Comparison of ENCODE assay signal across 1 cellular context in the genomic region with DNA sequence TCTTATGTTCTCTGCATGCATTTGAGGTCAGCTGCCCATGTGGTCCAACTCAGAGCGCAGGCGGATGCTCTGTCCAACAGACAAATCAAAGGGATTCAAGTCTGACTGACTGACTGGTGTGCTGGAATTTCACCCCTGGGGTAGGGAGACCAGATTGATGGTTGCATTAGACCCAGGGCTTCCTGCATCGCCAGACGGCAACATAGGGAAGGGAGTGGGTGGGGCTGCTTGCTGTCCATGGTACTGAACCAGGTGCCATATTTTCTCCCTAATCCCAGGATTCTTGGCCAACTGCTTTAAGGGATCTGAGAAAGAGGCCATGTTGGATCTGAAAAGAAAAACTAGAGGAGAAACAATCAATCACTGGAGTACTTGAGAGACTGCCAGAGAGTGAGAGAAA.
TF ChIP-seq lines count a peak whose summit lies in the region.

No MANE protein-coding gene starts in this region.

TF ChIP-seq in HepG2, 621 proteins besides CTCF, POLR2A, EP300 and RAD21 (continued from another document and continues in another):
- TF ChIP-seq, protein P1, sequence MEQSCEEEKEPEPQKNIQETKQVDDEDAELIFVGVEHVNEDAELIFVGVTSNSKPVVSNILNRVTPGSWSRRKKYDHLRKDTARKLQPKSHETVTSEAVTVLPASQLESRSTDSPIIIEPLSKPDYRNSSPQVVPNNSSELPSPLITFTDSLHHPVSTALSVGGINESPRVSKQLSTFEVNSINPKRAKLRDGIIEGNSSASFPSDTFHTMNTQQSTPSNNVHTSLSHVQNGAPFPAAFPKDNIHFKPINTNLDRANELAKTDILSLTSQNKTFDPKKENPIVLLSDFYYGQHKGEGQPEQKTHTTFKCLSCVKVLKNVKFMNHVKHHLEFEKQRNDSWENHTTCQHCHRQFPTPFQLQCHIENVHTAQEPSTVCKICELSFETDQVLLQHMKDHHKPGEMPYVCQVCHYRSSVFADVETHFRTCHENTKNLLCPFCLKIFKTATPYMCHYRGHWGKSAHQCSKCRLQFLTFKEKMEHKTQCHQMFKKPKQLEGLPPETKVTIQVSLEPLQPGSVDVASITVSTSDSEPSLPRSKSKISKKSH (CRISPR knock-in tag; IDR thresholded peaks at IDR 0.05; ENCODE audit: borderline replicate concordance) = no peak
- no peak for TF ChIP-seq ZBTB8A (CRISPR knock-in tag; IDR thresholded peaks at IDR 0.05; ENCODE audit: borderline replicate concordance, low read depth)
- TF ChIP-seq CEBPG (CRISPR knock-in tag; IDR thresholded peaks at IDR 0.05) = no peak
- no peak for TF ChIP-seq TBP (CRISPR knock-in tag; IDR thresholded peaks at IDR 0.05)
- TF ChIP-seq MEIS1 (CRISPR knock-in tag; IDR thresholded peaks at IDR 0.05; ENCODE audit: borderline replicate concordance) = no peak
- TF ChIP-seq PHF20 (CRISPR knock-in tag; IDR thresholded peaks at IDR 0.05) = no peak
- TF ChIP-seq ZNF558 (CRISPR knock-in tag; IDR thresholded peaks at IDR 0.05; ENCODE audit: borderline replicate concordance) = peak; percentile 27; the same call in 1 of the 2 replicates
- TF ChIP-seq, protein P2, sequence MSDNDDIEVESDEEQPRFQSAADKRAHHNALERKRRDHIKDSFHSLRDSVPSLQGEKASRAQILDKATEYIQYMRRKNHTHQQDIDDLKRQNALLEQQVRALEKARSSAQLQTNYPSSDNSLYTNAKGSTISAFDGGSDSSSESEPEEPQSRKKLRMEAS (IDR thresholded peaks at IDR 0.05) = no peak
- no peak for TF ChIP-seq ZFY (CRISPR knock-in tag; IDR thresholded peaks at IDR 0.05)
- TF ChIP-seq MAFF (IDR thresholded peaks at IDR 0.05; ENCODE audit: low read depth, low read length) = no peak
- no peak for TF ChIP-seq ZNF703 (CRISPR knock-in tag; IDR thresholded peaks at IDR 0.05; ENCODE audit: borderline replicate concordance)
- no peak for TF ChIP-seq NONO (IDR thresholded peaks at IDR 0.05)
- TF ChIP-seq NONO (CRISPR knock-in tag; conservative IDR thresholded peaks at IDR 0.05) = no peak
- TF ChIP-seq NCOA1 (CRISPR knock-in tag; IDR thresholded peaks at IDR 0.05) = no peak
- no peak for TF ChIP-seq SMC3 (IDR thresholded peaks at IDR 0.05; ENCODE audit: low read length)
- no peak for TF ChIP-seq RBFOX2 (IDR thresholded peaks at IDR 0.05; ENCODE audit: low read depth, low read length)
- TF ChIP-seq NCOR1 (IDR thresholded peaks at IDR 0.05; ENCODE audit: borderline replicate concordance, low read length) = no peak
- TF ChIP-seq KLF16 (CRISPR knock-in tag; IDR thresholded peaks at IDR 0.05) = peak in 1 of 2 experiments; percentile 56; a peak in 1 of 4 replicates
- no peak for TF ChIP-seq RNF2 (conservative IDR thresholded peaks at IDR 0.05; ENCODE audit: low read depth)
- TF ChIP-seq, protein P3, sequence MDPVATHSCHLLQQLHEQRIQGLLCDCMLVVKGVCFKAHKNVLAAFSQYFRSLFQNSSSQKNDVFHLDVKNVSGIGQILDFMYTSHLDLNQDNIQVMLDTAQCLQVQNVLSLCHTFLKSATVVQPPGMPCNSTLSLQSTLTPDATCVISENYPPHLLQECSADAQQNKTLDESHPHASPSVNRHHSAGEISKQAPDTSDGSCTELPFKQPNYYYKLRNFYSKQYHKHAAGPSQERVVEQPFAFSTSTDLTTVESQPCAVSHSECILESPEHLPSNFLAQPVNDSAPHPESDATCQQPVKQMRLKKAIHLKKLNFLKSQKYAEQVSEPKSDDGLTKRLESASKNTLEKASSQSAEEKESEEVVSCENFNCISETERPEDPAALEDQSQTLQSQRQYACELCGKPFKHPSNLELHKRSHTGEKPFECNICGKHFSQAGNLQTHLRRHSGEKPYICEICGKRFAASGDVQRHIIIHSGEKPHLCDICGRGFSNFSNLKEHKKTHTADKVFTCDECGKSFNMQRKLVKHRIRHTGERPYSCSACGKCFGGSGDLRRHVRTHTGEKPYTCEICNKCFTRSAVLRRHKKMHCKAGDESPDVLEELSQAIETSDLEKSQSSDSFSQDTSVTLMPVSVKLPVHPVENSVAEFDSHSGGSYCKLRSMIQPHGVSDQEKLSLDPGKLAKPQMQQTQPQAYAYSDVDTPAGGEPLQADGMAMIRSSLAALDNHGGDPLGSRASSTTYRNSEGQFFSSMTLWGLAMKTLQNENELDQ (CRISPR knock-in tag; IDR thresholded peaks at IDR 0.05; ENCODE audit: borderline replicate concordance) = no peak
- TF ChIP-seq REPIN1 (CRISPR knock-in tag; IDR thresholded peaks at IDR 0.05; ENCODE audit: borderline replicate concordance, low read depth) = no peak
- TF ChIP-seq SIX4 (CRISPR knock-in tag; IDR thresholded peaks at IDR 0.05) = no peak
- TF ChIP-seq, protein P4, sequence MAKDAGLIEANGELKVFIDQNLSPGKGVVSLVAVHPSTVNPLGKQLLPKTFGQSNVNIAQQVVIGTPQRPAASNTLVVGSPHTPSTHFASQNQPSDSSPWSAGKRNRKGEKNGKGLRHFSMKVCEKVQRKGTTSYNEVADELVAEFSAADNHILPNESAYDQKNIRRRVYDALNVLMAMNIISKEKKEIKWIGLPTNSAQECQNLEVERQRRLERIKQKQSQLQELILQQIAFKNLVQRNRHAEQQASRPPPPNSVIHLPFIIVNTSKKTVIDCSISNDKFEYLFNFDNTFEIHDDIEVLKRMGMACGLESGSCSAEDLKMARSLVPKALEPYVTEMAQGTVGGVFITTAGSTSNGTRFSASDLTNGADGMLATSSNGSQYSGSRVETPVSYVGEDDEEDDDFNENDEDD (CRISPR knock-in tag; IDR thresholded peaks at IDR 0.05; ENCODE audit: borderline replicate concordance) = no peak
- TF ChIP-seq, protein P5, sequence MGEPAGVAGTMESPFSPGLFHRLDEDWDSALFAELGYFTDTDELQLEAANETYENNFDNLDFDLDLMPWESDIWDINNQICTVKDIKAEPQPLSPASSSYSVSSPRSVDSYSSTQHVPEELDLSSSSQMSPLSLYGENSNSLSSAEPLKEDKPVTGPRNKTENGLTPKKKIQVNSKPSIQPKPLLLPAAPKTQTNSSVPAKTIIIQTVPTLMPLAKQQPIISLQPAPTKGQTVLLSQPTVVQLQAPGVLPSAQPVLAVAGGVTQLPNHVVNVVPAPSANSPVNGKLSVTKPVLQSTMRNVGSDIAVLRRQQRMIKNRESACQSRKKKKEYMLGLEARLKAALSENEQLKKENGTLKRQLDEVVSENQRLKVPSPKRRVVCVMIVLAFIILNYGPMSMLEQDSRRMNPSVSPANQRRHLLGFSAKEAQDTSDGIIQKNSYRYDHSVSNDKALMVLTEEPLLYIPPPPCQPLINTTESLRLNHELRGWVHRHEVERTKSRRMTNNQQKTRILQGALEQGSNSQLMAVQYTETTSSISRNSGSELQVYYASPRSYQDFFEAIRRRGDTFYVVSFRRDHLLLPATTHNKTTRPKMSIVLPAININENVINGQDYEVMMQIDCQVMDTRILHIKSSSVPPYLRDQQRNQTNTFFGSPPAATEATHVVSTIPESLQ (CRISPR knock-in tag; conservative IDR thresholded peaks at IDR 0.05) = no peak
- TF ChIP-seq, protein P6, sequence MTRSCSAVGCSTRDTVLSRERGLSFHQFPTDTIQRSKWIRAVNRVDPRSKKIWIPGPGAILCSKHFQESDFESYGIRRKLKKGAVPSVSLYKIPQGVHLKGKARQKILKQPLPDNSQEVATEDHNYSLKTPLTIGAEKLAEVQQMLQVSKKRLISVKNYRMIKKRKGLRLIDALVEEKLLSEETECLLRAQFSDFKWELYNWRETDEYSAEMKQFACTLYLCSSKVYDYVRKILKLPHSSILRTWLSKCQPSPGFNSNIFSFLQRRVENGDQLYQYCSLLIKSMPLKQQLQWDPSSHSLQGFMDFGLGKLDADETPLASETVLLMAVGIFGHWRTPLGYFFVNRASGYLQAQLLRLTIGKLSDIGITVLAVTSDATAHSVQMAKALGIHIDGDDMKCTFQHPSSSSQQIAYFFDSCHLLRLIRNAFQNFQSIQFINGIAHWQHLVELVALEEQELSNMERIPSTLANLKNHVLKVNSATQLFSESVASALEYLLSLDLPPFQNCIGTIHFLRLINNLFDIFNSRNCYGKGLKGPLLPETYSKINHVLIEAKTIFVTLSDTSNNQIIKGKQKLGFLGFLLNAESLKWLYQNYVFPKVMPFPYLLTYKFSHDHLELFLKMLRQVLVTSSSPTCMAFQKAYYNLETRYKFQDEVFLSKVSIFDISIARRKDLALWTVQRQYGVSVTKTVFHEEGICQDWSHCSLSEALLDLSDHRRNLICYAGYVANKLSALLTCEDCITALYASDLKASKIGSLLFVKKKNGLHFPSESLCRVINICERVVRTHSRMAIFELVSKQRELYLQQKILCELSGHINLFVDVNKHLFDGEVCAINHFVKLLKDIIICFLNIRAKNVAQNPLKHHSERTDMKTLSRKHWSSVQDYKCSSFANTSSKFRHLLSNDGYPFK (CRISPR knock-in tag; IDR thresholded peaks at IDR 0.05; ENCODE audit: borderline replicate concordance) = no peak
- no peak for TF ChIP-seq GLI4 (CRISPR knock-in tag; IDR thresholded peaks at IDR 0.05; ENCODE audit: borderline replicate concordance)
- no peak for TF ChIP-seq ZNF782 (CRISPR knock-in tag; IDR thresholded peaks at IDR 0.05; ENCODE audit: borderline replicate concordance)
- TF ChIP-seq, protein P7, sequence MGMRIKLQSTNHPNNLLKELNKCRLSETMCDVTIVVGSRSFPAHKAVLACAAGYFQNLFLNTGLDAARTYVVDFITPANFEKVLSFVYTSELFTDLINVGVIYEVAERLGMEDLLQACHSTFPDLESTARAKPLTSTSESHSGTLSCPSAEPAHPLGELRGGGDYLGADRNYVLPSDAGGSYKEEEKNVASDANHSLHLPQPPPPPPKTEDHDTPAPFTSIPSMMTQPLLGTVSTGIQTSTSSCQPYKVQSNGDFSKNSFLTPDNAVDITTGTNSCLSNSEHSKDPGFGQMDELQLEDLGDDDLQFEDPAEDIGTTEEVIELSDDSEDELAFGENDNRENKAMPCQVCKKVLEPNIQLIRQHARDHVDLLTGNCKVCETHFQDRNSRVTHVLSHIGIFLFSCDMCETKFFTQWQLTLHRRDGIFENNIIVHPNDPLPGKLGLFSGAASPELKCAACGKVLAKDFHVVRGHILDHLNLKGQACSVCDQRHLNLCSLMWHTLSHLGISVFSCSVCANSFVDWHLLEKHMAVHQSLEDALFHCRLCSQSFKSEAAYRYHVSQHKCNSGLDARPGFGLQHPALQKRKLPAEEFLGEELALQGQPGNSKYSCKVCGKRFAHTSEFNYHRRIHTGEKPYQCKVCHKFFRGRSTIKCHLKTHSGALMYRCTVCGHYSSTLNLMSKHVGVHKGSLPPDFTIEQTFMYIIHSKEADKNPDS (CRISPR knock-in tag; IDR thresholded peaks at IDR 0.05) = no peak
- no peak for TF ChIP-seq ZNF432 (CRISPR knock-in tag; IDR thresholded peaks at IDR 0.05; ENCODE audit: borderline replicate concordance)
- TF ChIP-seq, protein P8, sequence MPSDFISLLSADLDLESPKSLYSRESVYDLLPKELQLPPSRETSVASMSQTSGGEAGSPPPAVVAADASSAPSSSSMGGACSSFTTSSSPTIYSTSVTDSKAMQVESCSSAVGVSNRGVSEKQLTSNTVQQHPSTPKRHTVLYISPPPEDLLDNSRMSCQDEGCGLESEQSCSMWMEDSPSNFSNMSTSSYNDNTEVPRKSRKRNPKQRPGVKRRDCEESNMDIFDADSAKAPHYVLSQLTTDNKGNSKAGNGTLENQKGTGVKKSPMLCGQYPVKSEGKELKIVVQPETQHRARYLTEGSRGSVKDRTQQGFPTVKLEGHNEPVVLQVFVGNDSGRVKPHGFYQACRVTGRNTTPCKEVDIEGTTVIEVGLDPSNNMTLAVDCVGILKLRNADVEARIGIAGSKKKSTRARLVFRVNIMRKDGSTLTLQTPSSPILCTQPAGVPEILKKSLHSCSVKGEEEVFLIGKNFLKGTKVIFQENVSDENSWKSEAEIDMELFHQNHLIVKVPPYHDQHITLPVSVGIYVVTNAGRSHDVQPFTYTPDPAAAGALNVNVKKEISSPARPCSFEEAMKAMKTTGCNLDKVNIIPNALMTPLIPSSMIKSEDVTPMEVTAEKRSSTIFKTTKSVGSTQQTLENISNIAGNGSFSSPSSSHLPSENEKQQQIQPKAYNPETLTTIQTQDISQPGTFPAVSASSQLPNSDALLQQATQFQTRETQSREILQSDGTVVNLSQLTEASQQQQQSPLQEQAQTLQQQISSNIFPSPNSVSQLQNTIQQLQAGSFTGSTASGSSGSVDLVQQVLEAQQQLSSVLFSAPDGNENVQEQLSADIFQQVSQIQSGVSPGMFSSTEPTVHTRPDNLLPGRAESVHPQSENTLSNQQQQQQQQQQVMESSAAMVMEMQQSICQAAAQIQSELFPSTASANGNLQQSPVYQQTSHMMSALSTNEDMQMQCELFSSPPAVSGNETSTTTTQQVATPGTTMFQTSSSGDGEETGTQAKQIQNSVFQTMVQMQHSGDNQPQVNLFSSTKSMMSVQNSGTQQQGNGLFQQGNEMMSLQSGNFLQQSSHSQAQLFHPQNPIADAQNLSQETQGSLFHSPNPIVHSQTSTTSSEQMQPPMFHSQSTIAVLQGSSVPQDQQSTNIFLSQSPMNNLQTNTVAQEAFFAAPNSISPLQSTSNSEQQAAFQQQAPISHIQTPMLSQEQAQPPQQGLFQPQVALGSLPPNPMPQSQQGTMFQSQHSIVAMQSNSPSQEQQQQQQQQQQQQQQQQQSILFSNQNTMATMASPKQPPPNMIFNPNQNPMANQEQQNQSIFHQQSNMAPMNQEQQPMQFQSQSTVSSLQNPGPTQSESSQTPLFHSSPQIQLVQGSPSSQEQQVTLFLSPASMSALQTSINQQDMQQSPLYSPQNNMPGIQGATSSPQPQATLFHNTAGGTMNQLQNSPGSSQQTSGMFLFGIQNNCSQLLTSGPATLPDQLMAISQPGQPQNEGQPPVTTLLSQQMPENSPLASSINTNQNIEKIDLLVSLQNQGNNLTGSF (CRISPR knock-in tag; IDR thresholded peaks at IDR 0.05) = peak; percentile 76; the same call in 1 of the 2 replicates
- peak; percentile 44; the same call in 1 of the 2 replicates for TF ChIP-seq ZNF331 (CRISPR knock-in tag; IDR thresholded peaks at IDR 0.05)
- no peak for TF ChIP-seq ZNF256 (CRISPR knock-in tag; conservative IDR thresholded peaks at IDR 0.05)
- TF ChIP-seq SCMH1 (CRISPR knock-in tag; IDR thresholded peaks at IDR 0.05; ENCODE audit: borderline replicate concordance) = no peak
- TF ChIP-seq ZKSCAN5 (CRISPR knock-in tag; IDR thresholded peaks at IDR 0.05) = no peak
- TF ChIP-seq EEA1 (CRISPR knock-in tag; IDR thresholded peaks at IDR 0.05; ENCODE audit: borderline replicate concordance) = no peak
- no peak for TF ChIP-seq ZNF326 (CRISPR knock-in tag; IDR thresholded peaks at IDR 0.05; ENCODE audit: borderline replicate concordance)
- TF ChIP-seq PRPF4 (IDR thresholded peaks at IDR 0.05; ENCODE audit: low read depth, low read length, poor library complexity, severe bottlenecking) = no peak
- peak; percentile 34; the same call in 1 of the 2 replicates for TF ChIP-seq SAP130 (CRISPR knock-in tag; IDR thresholded peaks at IDR 0.05; ENCODE audit: low read depth)
- TF ChIP-seq RARA (CRISPR knock-in tag; IDR thresholded peaks at IDR 0.05) = no peak
- no peak for TF ChIP-seq PHF5A (CRISPR knock-in tag; IDR thresholded peaks at IDR 0.05; ENCODE audit: low read depth, unreplicated experiment)
- no peak for TF ChIP-seq ZBTB38 (CRISPR knock-in tag; IDR thresholded peaks at IDR 0.05)
- TF ChIP-seq ZNF460 (CRISPR knock-in tag; IDR thresholded peaks at IDR 0.05; ENCODE audit: borderline replicate concordance) = no peak
- TF ChIP-seq, protein P9, sequence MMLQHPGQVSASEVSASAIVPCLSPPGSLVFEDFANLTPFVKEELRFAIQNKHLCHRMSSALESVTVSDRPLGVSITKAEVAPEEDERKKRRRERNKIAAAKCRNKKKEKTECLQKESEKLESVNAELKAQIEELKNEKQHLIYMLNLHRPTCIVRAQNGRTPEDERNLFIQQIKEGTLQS (CRISPR knock-in tag; IDR thresholded peaks at IDR 0.05) = no peak
- TF ChIP-seq KMT2A (CRISPR knock-in tag; IDR thresholded peaks at IDR 0.05) = no peak
- TF ChIP-seq ZNF382 (CRISPR knock-in tag; IDR thresholded peaks at IDR 0.05; ENCODE audit: borderline replicate concordance) = no peak
- TF ChIP-seq DMAP1 (CRISPR knock-in tag; IDR thresholded peaks at IDR 0.05) = no peak
- TF ChIP-seq PAWR (CRISPR knock-in tag; IDR thresholded peaks at IDR 0.05; ENCODE audit: borderline replicate concordance) = no peak
- TF ChIP-seq SRY (CRISPR knock-in tag; IDR thresholded peaks at IDR 0.05) = 0 out of 2 replicates have a peak, but pooled peaks have one; percentile 46
